Comparison of ENCODE assay signal across 25 cellular contexts in genomic region chr22:40585205-40585778, GRCh38.
"Had no signal": no experiment of that assay in that cellular context is flagged by ENCODE, and none has a peak within 500 bp of the region (broad histone marks: within the 10 kb centered on the region; RNA-seq: fewer than 3 reads in every experiment).

No MANE protein-coding gene starts in this region.

- H3K27me3 Mint-ChIP-seq: activated CD4-positive, alpha-beta T cell treated with anti-CD3 and anti-CD28 coated beads, Interleukin-2, amount 10 ng/mL, durations not matched to agents 7 days and 5 days; dendritic cell treated with granulocyte-macrophage colony-stimulating factor and Interleukin-4, amounts not matched to agents 40 ng/mL and 50 ng/mL, for 4 days; memory B cell; naive B cell; stimulated activated naive CD8-positive, alpha-beta T cell treated with anti-CD3 and anti-CD28 coated beads, Interleukin-15, amount 100 ng/mL, for 72 hours had no signal

- DNase-seq: activated CD4-positive, alpha-beta T cell treated with anti-CD3 and anti-CD28 coated beads, Interleukin-2, amount 10 ng/mL, durations not matched to agents 7 days and 5 days; activated CD8-positive, alpha-beta T cell treated with anti-CD3 and anti-CD28 coated beads, Interleukin-2, amount 10 ng/mL, durations not matched to agents 7 days and 5 days; activated effector memory CD4-positive, alpha-beta T cell treated with anti-CD3 and anti-CD28 coated beads, Interleukin-2, amount 50 U/mL, for 16 hours; activated T-cell treated with anti-CD3 and anti-CD28 coated beads, Interleukin-2, amount 50 U/mL, for 4 hours; cerebellar nuclear complex; effector CD8-positive, alpha-beta T cell; gastrocnemius medialis; head of caudate nucleus; left ventricle myocardium inferior; mucosa of descending colon; naive B cell; right lobe of liver; small intestine; stimulated activated CD4-positive, alpha-beta T cell treated with anti-CD3 and anti-CD28 coated beads, Interleukin-15, amount 100 ng/mL, for 24 hours; stimulated activated CD4-positive, alpha-beta T cell treated with anti-CD3 and anti-CD28 coated beads, Interleukin-2, amount 100 ng/mL, for 48 hours; stimulated activated naive CD8-positive, alpha-beta T cell treated with anti-CD3 and anti-CD28 coated beads, Interleukin-15, amount 100 ng/mL, for 72 hours; transverse colon; uterus had no signal

- H3K9me3 ChIP-seq: gastrocnemius medialis, left ventricle myocardium inferior, mucosa of descending colon, right lobe of liver, suprapubic skin, transverse colon, uterus had no signal

- H3K9me3 Mint-ChIP-seq: activated naive CD4-positive, alpha-beta T cell treated with anti-CD3 and anti-CD28 coated beads, Interleukin-2, amount 50 U/mL, for 72 hours; dendritic cell treated with granulocyte-macrophage colony-stimulating factor and Interleukin-4, amounts not matched to agents 40 ng/mL and 50 ng/mL, for 4 days; naive B cell; T-helper 2 cell treated with Interferon-gamma antibody and Interleukin-4, amounts not matched to agents 5 μg/mL and 100 μg/mL, for 36 hours had no signal

- H3K27ac ChIP-seq: gastrocnemius medialis, left ventricle myocardium inferior, parathyroid adenoma, right lobe of liver, suprapubic skin, transverse colon, uterus had no signal

- H3K36me3 ChIP-seq: gastrocnemius medialis, right lobe of liver, uterus had no signal

- H3K4me1 ChIP-seq: parathyroid adenoma, right lobe of liver, uterus had no signal

- H3K27ac Mint-ChIP-seq: activated CD4-positive, alpha-beta T cell treated with anti-CD3 and anti-CD28 coated beads, Interleukin-2, amount 10 ng/mL, durations not matched to agents 7 days and 5 days; activated CD8-positive, alpha-beta T cell treated with anti-CD3 and anti-CD28 coated beads, Interleukin-2, amount 10 ng/mL, durations not matched to agents 7 days and 5 days; dendritic cell treated with granulocyte-macrophage colony-stimulating factor and Interleukin-4, amounts not matched to agents 40 ng/mL and 50 ng/mL, for 4 days; memory B cell; stimulated activated naive CD8-positive, alpha-beta T cell treated with anti-CD3 and anti-CD28 coated beads, Interleukin-15, amount 100 ng/mL, for 72 hours; T-helper 2 cell treated with Interferon-gamma antibody and Interleukin-4, amounts not matched to agents 5 μg/mL and 100 μg/mL, for 36 hours had no signal

- H3K4me3 Mint-ChIP-seq: activated CD4-positive, alpha-beta T cell treated with anti-CD3 and anti-CD28 coated beads, Interleukin-2, amount 10 ng/mL, durations not matched to agents 7 days and 5 days; activated CD8-positive, alpha-beta T cell treated with anti-CD3 and anti-CD28 coated beads, Interleukin-2, amount 10 ng/mL, durations not matched to agents 7 days and 5 days; activated T-cell treated with anti-CD3 and anti-CD28 coated beads, Interleukin-2, amount 50 U/mL, for 4 hours; dendritic cell treated with granulocyte-macrophage colony-stimulating factor and Interleukin-4, amounts not matched to agents 40 ng/mL and 50 ng/mL, for 4 days; memory B cell; stimulated activated naive CD8-positive, alpha-beta T cell treated with anti-CD3 and anti-CD28 coated beads, Interleukin-15, amount 100 ng/mL, for 72 hours; T-helper 2 cell treated with Interferon-gamma antibody and Interleukin-4, amounts not matched to agents 5 μg/mL and 100 μg/mL, for 36 hours had no signal

- ATAC-seq: activated CD8-positive, alpha-beta T cell treated with anti-CD3 and anti-CD28 coated beads, Interleukin-2, amount 10 ng/mL, durations not matched to agents 7 days and 5 days; activated T-cell treated with anti-CD3 and anti-CD28 coated beads, Interleukin-2, amount 50 U/mL, for 4 hours; esophagus mucosa; gastrocnemius medialis; mucosa of descending colon; right lobe of liver; stimulated activated naive CD8-positive, alpha-beta T cell treated with anti-CD3 and anti-CD28 coated beads, Interleukin-15, amount 100 ng/mL, for 72 hours had no signal

- H3K4me3 ChIP-seq: gastrocnemius medialis, left ventricle myocardium inferior, mucosa of descending colon, right lobe of liver, suprapubic skin, transverse colon, uterus had no signal
